Comparison of ENCODE assay signal across 13 cellular contexts in the genomic region with DNA sequence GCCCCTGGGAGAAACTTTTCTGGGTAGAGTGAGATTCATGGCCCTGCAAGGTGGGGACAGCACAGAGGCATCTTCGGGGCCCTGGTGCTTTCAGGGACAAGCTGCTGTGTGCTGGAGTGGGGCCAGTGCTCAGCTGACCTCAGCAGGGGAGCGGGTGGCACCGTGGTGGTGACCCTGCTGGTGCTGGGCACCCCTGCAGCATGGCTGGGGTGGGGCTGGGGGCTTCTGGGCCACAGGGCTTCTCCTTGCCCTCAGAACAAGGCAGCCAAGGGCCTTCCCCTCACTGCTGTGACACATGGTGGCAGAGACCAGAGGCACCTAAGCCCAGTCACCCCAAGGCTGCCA. TPM values are rescaled to one million over a fixed set of nuclear protein-coding genes. Genes with fewer than 3 reads are reported as not detected.
DNase-seq lines count a peak whose midpoint lies in the region; ATAC-seq and TF ChIP-seq lines count a peak whose summit lies in the region.
"Had no signal": no experiment of that assay in that cellular context is flagged by ENCODE, and none has a peak within 500 bp of the region (broad histone marks: within the 10 kb centered on the region; RNA-seq: fewer than 3 reads in every experiment).

No MANE protein-coding gene starts in this region.

- peaks cover 2 to 22% (median 12%) of the 10 kb centered on the region in 9 donors for H3K4me1 ChIP-seq in heart right ventricle
- H3K4me1 ChIP-seq in RWPE2 (ENCODE audit: insufficient read depth, poor library complexity, severe bottlenecking), result peaks cover 38% of the 10 kb centered on the region
- peaks cover 5 to 29% of the 10 kb centered on the region in 2 donors for H3K4me1 ChIP-seq in left lung
- peaks cover 0 to 34% (median 22%) of the 10 kb centered on the region in 4 donors for H3K4me1 ChIP-seq in tibial artery
- H3K4me1 ChIP-seq in stomach, result peaks cover 12 to 32% (median 21%) of the 10 kb centered on the region in 4 donors

- TF ChIP-seq EP300 in stomach (IDR thresholded peaks at IDR 0.05), result no peak

- ATAC-seq in left ventricle myocardium superior (no peak), heart right ventricle (no peak), RWPE2 (ENCODE audit: low read depth) (no peak), left lung (no peak)

- intact Hi-C loops in left ventricle myocardium superior (cut with micrococcal nuclease), result no loop called here
- intact Hi-C loops in heart right ventricle (cut with DNase I), result no loop called here
- intact Hi-C loops in left lung (cut with DNase I), result no loop called here
- intact Hi-C loops in tibial artery (cut with DNase I; ENCODE audit: low total_unique reads), result no loop called here
- intact Hi-C loops in stomach (cut with DNase I; ENCODE audit: low total_unique reads), result no loop called here

- no peak for TF ChIP-seq POLR2A in stomach (IDR thresholded peaks at IDR 0.05)

- H3K9me3 ChIP-seq in heart right ventricle, result no peaks in the 10 kb centered on the region
- no peaks in the 10 kb centered on the region for H3K9me3 ChIP-seq in RWPE2 (ENCODE audit: severe bottlenecking)
- no peaks in the 10 kb centered on the region for H3K9me3 ChIP-seq in left lung
- H3K9me3 ChIP-seq in tibial artery, result no peaks in the 10 kb centered on the region
- no peaks in the 10 kb centered on the region for H3K9me3 ChIP-seq in stomach

- no peak overlapping the region for H3K27ac ChIP-seq in heart right ventricle
- peak overlapping the region; percentile 98 for H3K27ac ChIP-seq in RWPE2 (ENCODE audit: poor library complexity, severe bottlenecking)
- H3K27ac ChIP-seq in left lung, result no peak overlapping the region
- H3K27ac ChIP-seq in tibial artery, result no peak overlapping the region
- H3K27ac ChIP-seq in stomach, result no peak overlapping the region

- 69 to 79% methylated on average over 3 of the region's 3 CpGs for WGBS in heart right ventricle, 2 donors
- 73 to 80% (median 77%) methylated on average over 1 to 3 of the region's 3 CpGs for WGBS in stomach, 5 donors

- TF ChIP-seq CTCF in heart right ventricle (IDR thresholded peaks at IDR 0.05) (no peak), RWPE2 (IDR thresholded peaks at IDR 0.05; ENCODE audit: poor library complexity, severe bottlenecking) (no peak), left lung (IDR thresholded peaks at IDR 0.05) (no peak), tibial artery (IDR thresholded peaks at IDR 0.05) (no peak), stomach (IDR thresholded peaks at IDR 0.05) (no peak)

- H3K27me3 ChIP-seq in heart right ventricle (no peaks in the 10 kb centered on the region), RWPE2 (ENCODE audit: insufficient read depth, poor library complexity, severe bottlenecking) (no peaks in the 10 kb centered on the region), left lung (no peaks in the 10 kb centered on the region), tibial artery (no peaks in the 10 kb centered on the region), stomach (no peaks in the 10 kb centered on the region)
- H3K27me3 ChIP-seq: dorsolateral prefrontal cortex had no signal

- H3K36me3 ChIP-seq in heart right ventricle (peaks cover 0 to 30% (median 0%) of the 10 kb centered on the region in 9 donors), RWPE2 (ENCODE audit: low read depth) (peaks cover 6% of the 10 kb centered on the region; the same call in 1 of the 2 replicates), left lung (peaks cover 0 to 34% of the 10 kb centered on the region in 2 donors), tibial artery (peaks cover 3 to 63% (median 25%) of the 10 kb centered on the region in 3 donors), stomach (peaks cover 0 to 56% (median 49%) of the 10 kb centered on the region in 4 donors)

- no peak overlapping the region for H3K4me3 ChIP-seq in heart right ventricle
- no peak overlapping the region for H3K4me3 ChIP-seq in RWPE2 (ENCODE audit: severe bottlenecking)
- H3K4me3 ChIP-seq in left lung, result no peak overlapping the region
- no peak overlapping the region for H3K4me3 ChIP-seq in tibial artery
- no peak overlapping the region for H3K4me3 ChIP-seq in stomach
- H3K4me3 ChIP-seq: dorsolateral prefrontal cortex, lung had no signal

- DNase-seq in left ventricle myocardium superior (peak; percentile 24), heart right ventricle (no peak), RWPE2 (ENCODE audit: low spot score) (peak; percentile 42), left lung (peak; percentile 27 to 58), tibial artery (peak; percentile 15 to 35), stomach (no peak), DMS53 treated with DMSO at 0.1 percent for 48 hours (lab: John Stamatoyannopoulos, UW; ENCODE audit: unreplicated experiment) (no peak), GM19238 (ENCODE audit: insufficient read length, low spot score) (no peak)
- DNase-seq: MM.1S, NCI-H2081, NCI-H774 had no signal

RNA-seq across cellular contexts. Expression of a gene that starts 24.9 kb away (rescaled TPM):
- total RNA-seq in left ventricle myocardium superior, result 3.4 TPM
- total RNA-seq in heart right ventricle, result 1 to 10 TPM in 8 of 10 donors, under 1 TPM in 2; 0.76 to 3.6 (median 1.8) TPM
- 1 to 10 TPM; 2.0 to 9.3 TPM for polyA plus RNA-seq in heart right ventricle
- 1 to 10 TPM; 6.7 to 7.9 TPM for total RNA-seq in left lung
- total RNA-seq in stomach, result 1 to 10 TPM in 2 of 5 donors, under 1 TPM in 2, not detected in 1; 0.29 to 4.1 (median 1.7) TPM
- polyA plus RNA-seq in stomach, result 1 to 10 TPM; 1.8 to 6.8 (median 3.2) TPM

RNA-seq across cellular contexts. Expression of a gene that starts 24.9 kb away (rescaled TPM):
- total RNA-seq in left ventricle myocardium superior, result 8.0 TPM
- total RNA-seq in heart right ventricle, result 10 to 100 TPM in 2 of 10 donors, 1 to 10 TPM in 8; 5.3 to 12.0 (median 7.2) TPM
- 1 to 10 TPM; 4.0 to 6.5 TPM for polyA plus RNA-seq in heart right ventricle
- total RNA-seq in left lung, result 10 to 100 TPM; 21.4 to 28.0 TPM
- total RNA-seq in stomach, result 10 to 100 TPM in 2 of 5 donors, 1 to 10 TPM in 3; 1.7 to 28.1 (median 8.7) TPM
- polyA plus RNA-seq in stomach, result 10 to 100 TPM in 1 of 3 donors, 1 to 10 TPM in 2; 5.2 to 12.1 (median 5.8) TPM

Comparison
In these comparisons a context has a peak if more than half of its experiments do, and no peak if none do; other contexts are left out.
1. DNase-seq: peak in left ventricle myocardium superior (single experiment), RWPE2 (single experiment), left lung (2 of 2) and tibial artery (2 of 2); none in heart right ventricle (0 of 2), stomach (single experiment), DMS53 treated with DMSO at 0.1 percent for 48 hours (single experiment) and GM19238 (single experiment).